ENCODE assay signal across 10 cellular contexts in genomic region chr20:22453244-22454080, GRCh38.
DNase-seq lines count a peak whose midpoint lies in the region; ATAC-seq and TF ChIP-seq lines count a peak whose summit lies in the region.
"Had no signal": no experiment of that assay in that cellular context is flagged by ENCODE, and none has a peak within 500 bp of the region (broad histone marks: within the 10 kb centered on the region; RNA-seq: fewer than 3 reads in every experiment).

No MANE protein-coding gene starts in this region.

- H3K27ac Mint-ChIP-seq in chondrocyte (ENCODE audit: unreplicated experiment) (no peak overlapping the region), nephron progenitor cell (no peak overlapping the region)
- H3K27ac Mint-ChIP-seq: activated T-cell treated with anti-CD3 and anti-CD28 coated beads, Interleukin-2, amount 50 U/mL, for 24 hours had no signal

- H3K4me1 Mint-ChIP-seq in chondrocyte (ENCODE audit: low read depth): no peaks in the 10 kb centered on the region
- peaks cover 27% of the 10 kb centered on the region for H3K4me1 Mint-ChIP-seq in nephron progenitor cell

- peaks cover 18% of the 10 kb centered on the region for H3K27me3 ChIP-seq in suprapubic skin

- peaks cover 23% of the 10 kb centered on the region for H3K27me3 Mint-ChIP-seq in chondrocyte (ENCODE audit: low read depth)
- H3K27me3 Mint-ChIP-seq in nephron progenitor cell (ENCODE audit: low read depth, poor library complexity): peaks cover 27% of the 10 kb centered on the region
- H3K27me3 Mint-ChIP-seq: activated T-cell treated with anti-CD3 and anti-CD28 coated beads, Interleukin-2, amount 50 U/mL, for 24 hours had no signal

- TF ChIP-seq EP300 in suprapubic skin (IDR thresholded peaks at IDR 0.05): no peak

- TF ChIP-seq POLR2A in suprapubic skin (IDR thresholded peaks at IDR 0.05): no peak

- no peak overlapping the region for H3K27ac ChIP-seq in suprapubic skin

- peak; percentile 82 for TF ChIP-seq CTCF in chondrocyte (IDR thresholded peaks at IDR 0.05)
- peak; percentile 75 for TF ChIP-seq CTCF in nephron progenitor cell (IDR thresholded peaks at IDR 0.05)
- peak in 1 of 2 donors; percentile 42 for TF ChIP-seq CTCF in suprapubic skin (IDR thresholded peaks at IDR 0.05)

- no peaks in the 10 kb centered on the region for H3K4me1 ChIP-seq in suprapubic skin

- H3K4me3 Mint-ChIP-seq in chondrocyte (ENCODE audit: unreplicated experiment) (no peak overlapping the region), nephron progenitor cell (no peak overlapping the region)
- H3K4me3 Mint-ChIP-seq: activated T-cell treated with anti-CD3 and anti-CD28 coated beads, Interleukin-2, amount 50 U/mL, for 24 hours had no signal

- H3K9me3 ChIP-seq in suprapubic skin: no peaks in the 10 kb centered on the region

- no peak overlapping the region for H3K4me3 ChIP-seq in suprapubic skin

- no peaks in the 10 kb centered on the region for H3K36me3 Mint-ChIP-seq in chondrocyte (ENCODE audit: low read depth)
- H3K36me3 Mint-ChIP-seq in nephron progenitor cell (ENCODE audit: low read depth): no peaks in the 10 kb centered on the region

- no peaks in the 10 kb centered on the region for H3K36me3 ChIP-seq in suprapubic skin

- H3K9me3 Mint-ChIP-seq in chondrocyte (ENCODE audit: low read depth) (no peaks in the 10 kb centered on the region), nephron progenitor cell (no peaks in the 10 kb centered on the region)

- DNase-seq in DMS53 treated with DMSO at 0.1 percent for 48 hours (lab: John Stamatoyannopoulos, UW; ENCODE audit: unreplicated experiment): peak; percentile 80
- DNase-seq in NCI-H1930 (lab: John Stamatoyannopoulos, UW): peak; percentile 67 to 72
- no peak for DNase-seq in chondrocyte (ENCODE audit: low spot score)
- DNase-seq in nephron progenitor cell: no peak
- DNase-seq in suprapubic skin (ENCODE audit: low spot score in 2 of 2): no peak
- no peak for DNase-seq in stimulated activated CD4-positive, alpha-beta T cell treated with anti-CD3 and anti-CD28 coated beads, Interleukin-1b, Interleukin-23, amount 100 ng/mL, for 48 hours
- no peak for DNase-seq in nucleus accumbens (lab: John Stamatoyannopoulos, UW)
- DNase-seq: activated T-cell treated with anti-CD3 and anti-CD28 coated beads, Interleukin-2, amount 50 U/mL, for 24 hours; Karpas-422 had no signal

- no peak for ATAC-seq in HG02870 (IDR thresholded peaks at IDR 0.05; ENCODE audit: unreplicated experiment)

- 69% methylated on average over 12 of the region's 12 CpGs for WGBS in suprapubic skin

Comparison
In these comparisons a context has a peak if more than half of its experiments do, and no peak if none do; other contexts are left out.
1. DNase-seq: peak in DMS53 treated with DMSO at 0.1 percent for 48 hours (single experiment) and NCI-H1930 (2 of 2); none in chondrocyte (single experiment), nephron progenitor cell (single experiment), suprapubic skin (0 of 2), stimulated activated CD4-positive, alpha-beta T cell treated with anti-CD3 and anti-CD28 coated beads, Interleukin-1b, Interleukin-23, amount 100 ng/mL, for 48 hours (single experiment) and nucleus accumbens (0 of 56).